Comparison of ENCODE assay signal across 18 cellular contexts in genomic region chr18:3194947-3195612, GRCh38. TPM values are rescaled to one million over a fixed set of nuclear protein-coding genes. Genes with fewer than 3 reads are reported as not detected.
DNase-seq lines count a peak whose midpoint lies in the region; ATAC-seq and TF ChIP-seq lines count a peak whose summit lies in the region.
"Had no signal": no experiment of that assay in that cellular context is flagged by ENCODE, and none has a peak within 500 bp of the region (broad histone marks: within the 10 kb centered on the region; RNA-seq: fewer than 3 reads in every experiment).

No MANE protein-coding gene starts in this region.

- TF ChIP-seq POLR2A in esophagus muscularis mucosa (IDR thresholded peaks at IDR 0.05; ENCODE audit: low read depth), result no peak
- TF ChIP-seq POLR2A in heart left ventricle (IDR thresholded peaks at IDR 0.05), result no peak
- no peak for TF ChIP-seq POLR2A in stomach (IDR thresholded peaks at IDR 0.05)

- TF ChIP-seq EP300 in esophagus muscularis mucosa (IDR thresholded peaks at IDR 0.05), result no peak
- TF ChIP-seq EP300 in stomach (IDR thresholded peaks at IDR 0.05), result no peak

- no peak overlapping the region for H3K4me3 Mint-ChIP-seq in nephron progenitor cell
- H3K4me3 Mint-ChIP-seq: CD14-positive monocyte; CD8-positive, alpha-beta T cell; H9 had no signal

- H3K27me3 ChIP-seq in esophagus muscularis mucosa (no peaks in the 10 kb centered on the region), heart left ventricle (no peaks in the 10 kb centered on the region), right cardiac atrium (ENCODE audit: control insufficient read depth, insufficient read depth) (no peaks in the 10 kb centered on the region), stomach (no peaks in the 10 kb centered on the region)

- no peaks in the 10 kb centered on the region for H3K9me3 ChIP-seq in esophagus muscularis mucosa
- H3K9me3 ChIP-seq in heart left ventricle, result no peaks in the 10 kb centered on the region
- no peaks in the 10 kb centered on the region for H3K9me3 ChIP-seq in right cardiac atrium (ENCODE audit: control insufficient read depth, low read length)
- H3K9me3 ChIP-seq in stomach, result no peaks in the 10 kb centered on the region
- H3K9me3 ChIP-seq: A549 had no signal

- no peaks in the 10 kb centered on the region for H3K27me3 Mint-ChIP-seq in nephron progenitor cell (ENCODE audit: low read depth, poor library complexity)

- 83% methylated on average over 6 of the region's 6 CpGs for WGBS in esophagus muscularis mucosa
- WGBS in heart left ventricle, 4 donors, result 43 to 55% (median 48%) methylated on average over 6 of the region's 6 CpGs
- WGBS in right cardiac atrium, result 69% methylated on average over 6 of the region's 6 CpGs
- whole genome bisulfite sequencing in stomach, 5 donors, result 81 to 92% (median 89%) methylated on average over 6 of the region's 6 CpGs

- no peaks in the 10 kb centered on the region for H3K9me3 Mint-ChIP-seq in nephron progenitor cell
- H3K9me3 Mint-ChIP-seq: CD8-positive, alpha-beta T cell; H9 had no signal

- DNase-seq in esophagus muscularis mucosa (ENCODE audit: extremely low spot score), result peak; percentile 50
- no peak for DNase-seq in heart left ventricle
- no peak for DNase-seq in right cardiac atrium
- DNase-seq in nephron progenitor cell, result no peak
- DNase-seq in NCI-H128 (lab: John Stamatoyannopoulos, UW; ENCODE audit: unreplicated experiment), result no peak
- no peak for DNase-seq in ACHN
- no peak for DNase-seq in stomach
- DNase-seq: CD8-positive, alpha-beta T cell; COR-L47; DMS153; DMS79 treated with DMSO at 0.1 percent for 48 hours; EL; GOT3; H9 had no signal

- in situ Hi-C loops in ACHN (cut with HindIII; ENCODE audit: low pct_ligation_motif_present, low pct_unique_long_range_greater_than_20kb, low sequenced_read_pairs), result no loop called here

- H3K4me1 Mint-ChIP-seq in nephron progenitor cell, result peaks cover 12% of the 10 kb centered on the region

- H3K27ac ChIP-seq in esophagus muscularis mucosa (replicated peaks in 1 of 4), result no peak overlapping the region
- peak overlapping the region; percentile 1 to 82 (median 57) for H3K27ac ChIP-seq in heart left ventricle
- peak overlapping the region; percentile 58 for H3K27ac ChIP-seq in right cardiac atrium (ENCODE audit: low read length)
- no peak overlapping the region for H3K27ac ChIP-seq in stomach
- H3K27ac ChIP-seq: A549 had no signal

- no peaks in the 10 kb centered on the region for H3K36me3 Mint-ChIP-seq in nephron progenitor cell (ENCODE audit: low read depth)
- H3K36me3 Mint-ChIP-seq: CD14-positive monocyte had no signal

- peaks cover 0 to 12% (median 0%) of the 10 kb centered on the region in 4 donors for H3K36me3 ChIP-seq in esophagus muscularis mucosa
- H3K36me3 ChIP-seq in heart left ventricle, result peaks cover 0 to 40% (median 8%) of the 10 kb centered on the region in 9 donors
- no peaks in the 10 kb centered on the region for H3K36me3 ChIP-seq in stomach

- H3K4me1 ChIP-seq in esophagus muscularis mucosa, result peaks cover 17 to 38% (median 24%) of the 10 kb centered on the region in 4 donors
- H3K4me1 ChIP-seq in heart left ventricle, result peaks cover 0 to 68% (median 12%) of the 10 kb centered on the region in 12 donors
- peaks cover 5% of the 10 kb centered on the region for H3K4me1 ChIP-seq in right cardiac atrium (ENCODE audit: control insufficient read depth, insufficient read depth, low read length)
- peaks cover 0 to 4% (median 0%) of the 10 kb centered on the region in 4 donors for H3K4me1 ChIP-seq in stomach

- no peak for TF ChIP-seq CTCF in esophagus muscularis mucosa (IDR thresholded peaks at IDR 0.05)
- no peak for TF ChIP-seq CTCF in heart left ventricle (IDR thresholded peaks at IDR 0.05)
- TF ChIP-seq CTCF in nephron progenitor cell (IDR thresholded peaks at IDR 0.05), result no peak
- no peak for TF ChIP-seq CTCF in stomach (IDR thresholded peaks at IDR 0.05)

- H3K4me3 ChIP-seq in esophagus muscularis mucosa (no peak overlapping the region), heart left ventricle (peak overlapping the region in 3 of 12 donors; percentile 6 to 13 (median 10)), right cardiac atrium (ENCODE audit: low read length) (peak overlapping the region; percentile 3), stomach (no peak overlapping the region)
- H3K4me3 ChIP-seq: A549 had no signal

- peak; percentile 60 to 69 (median 64) for ATAC-seq in heart left ventricle
- ATAC-seq in right cardiac atrium, result peak; percentile 53 to 66
- no peak for ATAC-seq in HG03439 (IDR thresholded peaks at IDR 0.05; ENCODE audit: unreplicated experiment)
- ATAC-seq: A549; CD8-positive, alpha-beta T cell had no signal

- H3K27ac Mint-ChIP-seq in nephron progenitor cell, result peak overlapping the region; percentile 80
- H3K27ac Mint-ChIP-seq: CD14-positive monocyte; CD8-positive, alpha-beta T cell; H9 had no signal

- intact Hi-C loops in esophagus muscularis mucosa (cut with DNase I) (no loop called here), heart left ventricle (cut with DNase I) (no loop called here), right cardiac atrium (cut with DNase I) (loop anchor here in 1 of 4 donors (10.0 kb wide), 1 partner anchor 50 kb away; the partner anchor contains the start of gene MYL12A), stomach (cut with DNase I; ENCODE audit: low total_unique reads) (no loop called here)

RNA-seq across cellular contexts. Expression of gene MYOM1, which starts 24.7 kb away (rescaled TPM):
- total RNA-seq in esophagus muscularis mucosa (10 to 100 TPM; 13.3 to 31.7 (median 16.5) TPM), heart left ventricle (1,000 to 10,000 TPM in 4 of 9 donors, 100 to 1,000 TPM in 5; 393 to 1,344 (median 852) TPM), right cardiac atrium (100 to 1,000 TPM; 337 to 479 (median 357) TPM), stomach (10 to 100 TPM in 3 of 5 donors, 1 to 10 TPM in 2; 2.9 to 37.9 (median 12.3) TPM)
- polyA plus RNA-seq in heart left ventricle (100 to 1,000 TPM; 112 to 262 TPM), right cardiac atrium (177 TPM), stomach (1 to 10 TPM; 1.2 to 2.9 (median 1.4) TPM)
- total RNA-seq: HT1080 had no signal

RNA-seq across cellular contexts. Expression of gene MYL12A, which starts 52.5 kb away (rescaled TPM):
- 100 to 1,000 TPM; 297 to 460 (median 380) TPM for total RNA-seq in esophagus muscularis mucosa
- total RNA-seq in heart left ventricle, result 1,000 to 10,000 TPM; 1,642 to 7,537 (median 4,549) TPM
- polyA plus RNA-seq in heart left ventricle, result 1,000 to 10,000 TPM; 2,104 to 2,994 TPM
- 100 to 1,000 TPM; 493 to 926 (median 671) TPM for total RNA-seq in right cardiac atrium
- polyA plus RNA-seq in right cardiac atrium, result 1,833 TPM
- total RNA-seq in stomach, result 100 to 1,000 TPM; 148 to 525 (median 249) TPM
- 100 to 1,000 TPM; 239 to 630 (median 421) TPM for polyA plus RNA-seq in stomach

Comparison
In these comparisons a context has a peak if more than half of its experiments do, and no peak if none do; other contexts are left out.
1. H3K27ac ChIP-seq: peak in heart left ventricle (12 of 12) and right cardiac atrium (single experiment); none in esophagus muscularis mucosa (0 of 4) and stomach (0 of 5).
2. RNA of gene MYOM1, which starts 24.7 kb away (total RNA-seq): 393 to 1,344 TPM in heart left ventricle and 337 to 479 TPM in right cardiac atrium; 13.3 to 31.7 TPM in esophagus muscularis mucosa and 2.9 to 37.9 TPM in stomach; every median in the first group is over 4 times any median in the second.